Comparison of ENCODE assay signal across 34 cellular contexts in the genomic region with DNA sequence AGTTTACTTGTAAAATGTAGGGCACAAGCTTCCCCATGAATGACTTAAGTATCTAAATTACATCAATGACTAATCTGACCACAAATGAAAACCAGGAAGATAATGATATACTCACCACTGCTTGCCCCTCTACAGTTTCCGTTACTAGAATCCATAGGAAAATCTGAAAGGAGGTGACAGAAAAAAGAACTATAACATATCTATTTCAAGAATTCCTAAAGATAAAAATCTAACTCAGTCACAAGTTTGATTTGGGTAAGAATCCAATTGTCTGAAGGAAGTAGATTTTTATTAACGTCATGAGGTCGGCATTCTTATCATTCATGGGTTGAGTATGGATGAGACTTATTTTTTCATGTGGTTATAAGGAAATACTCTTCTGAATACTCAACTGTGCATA. TPM values are rescaled to one million over a fixed set of nuclear protein-coding genes. Genes with fewer than 3 reads are reported as not detected.
A peak's percentile ranks its signal among the peaks of the same experiment; 100 is the strongest.
DNase-seq lines count a peak whose midpoint lies in the region; ATAC-seq, FAIRE-seq and TF ChIP-seq lines count a peak whose summit lies in the region.
"Had no signal": no experiment of that assay in that cellular context is flagged by ENCODE, and none has a peak within 500 bp of the region (broad histone marks: within the 10 kb centered on the region; RNA-seq: fewer than 3 reads in every experiment).

No MANE protein-coding gene starts in this region.

- no peak for TF ChIP-seq POLR2A in spleen (IDR thresholded peaks at IDR 0.05)

- H3K36me3 ChIP-seq in astrocyte (ENCODE audit: insufficient read depth, low read length) (no peaks in the 10 kb centered on the region), spleen (no peaks in the 10 kb centered on the region)
- H3K36me3 ChIP-seq: left ventricle myocardium inferior, neutrophil, thoracic aorta, vagina had no signal

- H3K4me2 ChIP-seq in astrocyte (ENCODE audit: low read length), result peak overlapping the region; percentile 8

- H3K27me3 Mint-ChIP-seq in astrocyte (ENCODE audit: low read depth, unreplicated experiment), result peaks cover 2% of the 10 kb centered on the region
- peaks cover 26% of the 10 kb centered on the region for H3K27me3 Mint-ChIP-seq in stimulated activated memory B cell treated with anti-CD40 and anti-IgM and Interleukin-4, amounts not matched to agents 10 μg/mL and 1 μg/mL and 100 μg/mL, for 72 hours

- H3K4me3 Mint-ChIP-seq in astrocyte (ENCODE audit: unreplicated experiment), result no peak overlapping the region
- no peak overlapping the region for H3K4me3 Mint-ChIP-seq in stimulated activated memory B cell treated with anti-CD40 and anti-IgM and Interleukin-4, amounts not matched to agents 10 μg/mL and 1 μg/mL and 100 μg/mL, for 72 hours
- H3K4me3 Mint-ChIP-seq: activated naive CD8-positive, alpha-beta T cell; immature natural killer cell; naive B cell; T-helper 17 cell had no signal

- H3K27ac ChIP-seq in astrocyte (ENCODE audit: low read depth, low read length) (no peak overlapping the region), spleen (peak overlapping the region in 1 of 8 donors; percentile 14)
- H3K27ac ChIP-seq: left ventricle myocardium inferior, neutrophil, RWPE1, thoracic aorta, vagina, VCaP had no signal

- peaks cover 12% of the 10 kb centered on the region for H3K4me1 Mint-ChIP-seq in astrocyte (ENCODE audit: low read depth, unreplicated experiment)
- no peaks in the 10 kb centered on the region for H3K4me1 Mint-ChIP-seq in stimulated activated memory B cell treated with anti-CD40 and anti-IgM and Interleukin-4, amounts not matched to agents 10 μg/mL and 1 μg/mL and 100 μg/mL, for 72 hours
- H3K4me1 Mint-ChIP-seq: immature natural killer cell, naive B cell, T-helper 17 cell had no signal

- no peaks in the 10 kb centered on the region for H3K4me1 ChIP-seq in astrocyte (ENCODE audit: insufficient read depth, low read length)
- no peaks in the 10 kb centered on the region for H3K4me1 ChIP-seq in spleen
- H3K4me1 ChIP-seq: vagina had no signal

- TF ChIP-seq CTCF in astrocyte (IDR thresholded peaks at IDR 0.05; ENCODE audit: insufficient read depth, low read depth, low read length) (no peak), spleen (IDR thresholded peaks at IDR 0.05 in 8 of 11, conservative IDR thresholded peaks at IDR 0.05 in 3 of 11) (no peak)

- H3K9me3 ChIP-seq in astrocyte (ENCODE audit: insufficient read depth, low read depth, low read length), result no peaks in the 10 kb centered on the region
- H3K9me3 ChIP-seq in spleen, result no peaks in the 10 kb centered on the region
- H3K9me3 ChIP-seq: neutrophil, thoracic aorta, vagina had no signal

- no peaks in the 10 kb centered on the region for H4K20me1 ChIP-seq in astrocyte (ENCODE audit: insufficient read depth, low read length)

- H3K4me3 ChIP-seq in astrocyte (ENCODE audit: insufficient read depth, low read depth, low read length) (no peak overlapping the region), spleen (no peak overlapping the region)
- H3K4me3 ChIP-seq: GM12878, left ventricle myocardium inferior, thoracic aorta, vagina had no signal

- no peak overlapping the region for H3K9ac ChIP-seq in astrocyte (ENCODE audit: low read length)

- no peak overlapping the region for H2AFZ ChIP-seq in astrocyte (ENCODE audit: low read depth, low read length)

- WGBS in spleen, 5 donors, result 72 to 86% (median 81%) methylated on average over 3 of the region's 3 CpGs

- no peak overlapping the region for H3K27ac Mint-ChIP-seq in astrocyte (ENCODE audit: unreplicated experiment)
- H3K27ac Mint-ChIP-seq in stimulated activated memory B cell treated with anti-CD40 and anti-IgM and Interleukin-4, amounts not matched to agents 10 μg/mL and 1 μg/mL and 100 μg/mL, for 72 hours, result no peak overlapping the region
- H3K27ac Mint-ChIP-seq: activated naive CD8-positive, alpha-beta T cell; immature natural killer cell; naive B cell; T-helper 17 cell had no signal

- no peak for FAIRE-seq in astrocyte (lab: Jason Lieb, UNC)
- FAIRE-seq: endometrium, GM12878 had no signal

- no peaks in the 10 kb centered on the region for H3K27me3 ChIP-seq in astrocyte (ENCODE audit: insufficient read depth, low read length)
- peaks cover 0 to 4% (median 0%) of the 10 kb centered on the region in 7 donors for H3K27me3 ChIP-seq in spleen (replicated peaks in 1 of 7)
- H3K27me3 ChIP-seq: vagina had no signal

- H3K36me3 Mint-ChIP-seq in astrocyte (ENCODE audit: low read depth, unreplicated experiment), result no peaks in the 10 kb centered on the region
- no peaks in the 10 kb centered on the region for H3K36me3 Mint-ChIP-seq in stimulated activated memory B cell treated with anti-CD40 and anti-IgM and Interleukin-4, amounts not matched to agents 10 μg/mL and 1 μg/mL and 100 μg/mL, for 72 hours
- H3K36me3 Mint-ChIP-seq: activated naive CD8-positive, alpha-beta T cell; immature natural killer cell; naive B cell had no signal

- DNase-seq in EH (ENCODE audit: low read depth), result peak; percentile 47
- peak; percentile 74 for DNase-seq in M059J (ENCODE audit: low read depth)
- peak; percentile 81 for DNase-seq in astrocyte (ENCODE audit: low read depth)
- DNase-seq in myocyte (ENCODE audit: low read depth), result peak; percentile 36
- DNase-seq in spleen, result no peak
- no peak for DNase-seq in cardiac septum (ENCODE audit: low spot score)
- no peak for DNase-seq in DMS79 treated with DMSO at 0.1 percent for 48 hours (lab: John Stamatoyannopoulos, UW)
- DNase-seq: ACHN; activated CD4-positive, alpha-beta T cell treated with anti-CD3 and anti-CD28 coated beads for 4 hours; activated CD8-positive, alpha-beta memory T cell treated with anti-CD3 and anti-CD28 coated beads for 24 hours; activated effector memory CD4-positive, alpha-beta T cell treated with Interleukin-2 at 50 U/mL for 16 hours; aorta; Caco-2; DND-41; hypothalamus; immature natural killer cell; left ventricle myocardium inferior; naive B cell; NCI-H1105; NCI-H187 treated with DMSO at 0.1 percent for 48 hours; NCI-H2227 treated with DMSO at 0.1 percent for 48 hours; NCI-H526 treated with DMSO at 0.1 percent for 48 hours; stimulated activated naive CD8-positive, alpha-beta T cell treated with anti-CD3 and anti-CD28 coated beads, Interleukin-15, Interleukin-2, amounts not matched to agents 100 U/mL and 50 U/mL, for 24 hours; T-helper 17 cell had no signal

- no peaks in the 10 kb centered on the region for H3K9me3 Mint-ChIP-seq in astrocyte (ENCODE audit: unreplicated experiment)
- H3K9me3 Mint-ChIP-seq in stimulated activated memory B cell treated with anti-CD40 and anti-IgM and Interleukin-4, amounts not matched to agents 10 μg/mL and 1 μg/mL and 100 μg/mL, for 72 hours, result peaks cover 4% of the 10 kb centered on the region

- ATAC-seq in stimulated activated memory B cell treated with anti-CD40 and anti-IgM and Interleukin-4, amounts not matched to agents 10 μg/mL and 1 μg/mL and 100 μg/mL, for 72 hours, result no peak
- ATAC-seq: GM12878; stimulated activated naive CD8-positive, alpha-beta T cell treated with anti-CD3 and anti-CD28 coated beads, Interleukin-15, Interleukin-2, amounts not matched to agents 100 U/mL and 50 U/mL, for 24 hours; T-helper 17 cell had no signal

- intact Hi-C loops in spleen (cut with DNase I; ENCODE audit: low total_unique reads) (no loop called here), cardiac septum (cut with DNase I) (no loop called here)

- H3K79me2 ChIP-seq in astrocyte (ENCODE audit: insufficient read depth, low read length), result no peaks in the 10 kb centered on the region

RNA-seq across cellular contexts. Expression of gene FRZB, which starts 7.8 kb away (rescaled TPM):
- 0.10 and 0.71 TPM in 2 replicates for total RNA-seq in M059J (2014; rRNA removed; shearing (Covaris generic))
- total RNA-seq in astrocyte, result 0.67 and 0.77 TPM in 2 replicates
- 0.99 and 1.7 TPM in 2 replicates for total RNA-seq in myocyte
- polyA plus RNA-seq in myocyte (2012), result 2.1 TPM
- 10 to 100 TPM; 27.3 to 55.1 (median 38.2) TPM for total RNA-seq in spleen
- polyA plus RNA-seq in spleen, result 10 to 100 TPM in 2 of 3 donors, 1 to 10 TPM in 1; 9.5 to 15.2 (median 13.5) TPM
- 4.3 TPM for total RNA-seq in cardiac septum
- total RNA-seq: Caco-2, GM12878, pulmonary artery endothelial cell, T-helper 17 cell had no signal
- polyA plus RNA-seq: immature natural killer cell had no signal

Comparison
In these comparisons a context has a peak if more than half of its experiments do, and no peak if none do; other contexts are left out.
1. DNase-seq: peak in EH (single experiment), M059J (single experiment), astrocyte (single experiment) and myocyte (single experiment); none in spleen (single experiment), cardiac septum (single experiment) and DMS79 treated with DMSO at 0.1 percent for 48 hours (single experiment).